ENCODE assay signal across 9 cellular contexts in genomic region chr12:92505373-92506340, GRCh38.
DNase-seq lines count a peak whose midpoint lies in the region; ATAC-seq and TF ChIP-seq lines count a peak whose summit lies in the region.
"Had no signal": no experiment of that assay in that cellular context is flagged by ENCODE, and none has a peak within 500 bp of the region (broad histone marks: within the 10 kb centered on the region; RNA-seq: fewer than 3 reads in every experiment).

No MANE protein-coding gene starts in this region.

- H3K9me3 ChIP-seq in mucosa of descending colon: no peaks in the 10 kb centered on the region

- peaks cover 25% of the 10 kb centered on the region for H3K4me1 ChIP-seq in mucosa of descending colon (ENCODE audit: low read depth)

- DNase-seq in GDM1 (lab: John Stamatoyannopoulos, UW) (peak; percentile 16), coronary artery (ENCODE audit: low spot score) (no peak), mucosa of descending colon (peak; percentile 43 to 75 (median 57)), GM13976 (ENCODE audit: low spot score) (no peak), NCI-H524 treated with DMSO at 0.1 percent for 48 hours (lab: John Stamatoyannopoulos, UW) (no peak)
- peak; percentile 48 to 54 for DNase-seq in stimulated activated CD8-positive, alpha-beta memory T cell treated with anti-CD3 and anti-CD28 coated beads, Interleukin-7, amount 100 ng/mL, for 4 hours (ENCODE audit: low read depth in 2 of 2)

- intact Hi-C loops in mucosa of descending colon (cut with DNase I, micrococcal nuclease): no loop called here

- H3K36me3 ChIP-seq in mucosa of descending colon (ENCODE audit: low read depth): no peaks in the 10 kb centered on the region

- TF ChIP-seq CTCF in VCaP (conservative IDR thresholded peaks at IDR 0.05) (no peak), coronary artery (IDR thresholded peaks at IDR 0.05) (no peak), mucosa of descending colon (IDR thresholded peaks at IDR 0.05) (no peak), GM13976 (IDR thresholded peaks at IDR 0.05; ENCODE audit: borderline replicate concordance, control extremely low read depth, extremely low read depth, insufficient read depth, missing control alignments) (no peak)

- ATAC-seq in HG02852 (IDR thresholded peaks at IDR 0.05; ENCODE audit: unreplicated experiment) (peak; percentile 25), mucosa of descending colon (peak; percentile 70)

- H3K4me3 ChIP-seq in coronary artery: peak overlapping the region; percentile 56
- H3K4me3 ChIP-seq in mucosa of descending colon: no peak overlapping the region

- in situ Hi-C loops in GM13976 (cut with MboI; ENCODE audit: low sequenced_read_pairs, unreplicated experiment): loop anchor here (10.0 kb wide), 1 partner anchor 59 kb away; no protein-coding TSS in a partner anchor

- H3K27ac ChIP-seq in VCaP (peak overlapping the region; percentile 67), coronary artery (peak overlapping the region; percentile 59 to 91)
- H3K27ac ChIP-seq: KMS-11 had no signal

Comparison
In these comparisons a context has a peak if more than half of its experiments do, and no peak if none do; other contexts are left out.
1. DNase-seq: peak in GDM1 (single experiment), mucosa of descending colon (3 of 3) and stimulated activated CD8-positive, alpha-beta memory T cell treated with anti-CD3 and anti-CD28 coated beads, Interleukin-7, amount 100 ng/mL, for 4 hours (2 of 2); none in coronary artery (single experiment), GM13976 (single experiment) and NCI-H524 treated with DMSO at 0.1 percent for 48 hours (single experiment).